ENCODE assay signal across 1 cellular context in the genomic region with DNA sequence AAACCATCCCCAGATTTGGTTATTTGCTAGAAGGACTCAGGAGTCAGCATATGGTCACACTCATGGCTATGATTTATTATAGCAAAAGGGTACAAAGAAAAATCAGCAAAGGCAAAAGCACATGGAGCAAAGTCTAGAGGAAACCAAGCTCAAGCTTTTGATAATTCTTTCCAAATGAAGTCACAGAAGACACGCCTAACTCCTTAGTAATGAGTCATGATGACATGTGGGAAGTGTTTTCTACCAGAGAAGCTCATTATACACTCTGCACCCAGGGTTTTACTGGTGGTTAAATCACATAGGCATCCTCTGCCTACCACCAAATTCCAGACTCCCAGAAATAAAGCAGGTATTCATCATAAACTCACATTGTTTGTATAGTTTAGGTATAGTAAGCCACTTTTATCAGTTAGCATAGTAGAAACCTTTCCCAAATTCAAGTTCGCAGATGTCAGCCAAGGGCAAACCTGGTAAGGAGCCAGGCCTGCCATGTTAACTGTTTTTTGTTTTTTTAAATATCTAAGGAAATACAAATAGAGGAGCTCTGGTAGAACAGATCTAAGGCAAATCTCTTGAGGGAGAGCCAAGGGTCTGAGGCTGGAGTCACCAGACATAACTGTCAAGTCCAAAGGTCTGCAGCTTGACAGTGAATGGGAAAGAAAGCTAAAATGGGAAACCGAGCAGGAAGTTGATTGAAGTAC.
TF ChIP-seq lines count a peak whose summit lies in the region.

No MANE protein-coding gene starts in this region.

TF ChIP-seq in HepG2, 621 proteins besides CTCF, POLR2A, EP300 and RAD21 (continued from another document):
- TF ChIP-seq, protein P1, sequence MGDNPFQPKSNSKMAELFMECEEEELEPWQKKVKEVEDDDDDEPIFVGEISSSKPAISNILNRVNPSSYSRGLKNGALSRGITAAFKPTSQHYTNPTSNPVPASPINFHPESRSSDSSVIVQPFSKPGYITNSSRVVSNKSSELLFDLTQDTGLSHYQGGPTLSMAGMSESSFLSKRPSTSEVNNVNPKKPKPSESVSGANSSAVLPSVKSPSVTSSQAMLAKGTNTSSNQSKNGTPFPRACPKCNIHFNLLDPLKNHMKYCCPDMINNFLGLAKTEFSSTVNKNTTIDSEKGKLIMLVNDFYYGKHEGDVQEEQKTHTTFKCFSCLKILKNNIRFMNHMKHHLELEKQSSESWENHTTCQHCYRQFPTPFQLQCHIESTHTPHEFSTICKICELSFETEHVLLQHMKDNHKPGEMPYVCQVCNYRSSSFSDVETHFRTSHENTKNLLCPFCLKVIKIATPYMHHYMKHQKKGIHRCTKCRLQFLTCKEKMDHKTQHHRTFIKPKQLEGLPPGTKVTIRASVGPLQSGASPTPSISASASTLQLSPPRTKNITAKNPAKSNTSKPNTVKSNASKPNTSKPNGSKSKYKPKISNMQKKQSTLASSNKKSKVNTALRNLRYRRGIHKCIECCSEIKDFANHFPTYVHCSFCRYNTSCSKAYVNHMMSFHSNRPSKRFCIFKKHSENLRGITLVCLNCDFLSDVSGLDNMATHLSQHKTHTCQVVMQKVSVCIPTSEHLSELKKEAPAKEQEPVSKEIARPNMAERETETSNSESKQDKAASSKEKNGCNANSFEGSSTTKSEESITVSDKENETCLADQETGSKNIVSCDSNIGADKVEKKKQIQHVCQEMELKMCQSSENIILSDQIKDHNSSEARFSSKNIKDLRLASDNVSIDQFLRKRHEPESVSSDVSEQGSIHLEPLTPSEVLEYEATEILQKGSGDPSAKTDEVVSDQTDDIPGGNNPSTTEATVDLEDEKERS (CRISPR knock-in tag; IDR thresholded peaks at IDR 0.05) = no peak
- no peak for TF ChIP-seq ATAD3A (CRISPR knock-in tag; IDR thresholded peaks at IDR 0.05)
- no peak for TF ChIP-seq ATF1 (CRISPR knock-in tag; IDR thresholded peaks at IDR 0.05)
- peak; percentile 58; the same call in 1 of the 2 replicates for TF ChIP-seq ZBTB21 (CRISPR knock-in tag; IDR thresholded peaks at IDR 0.05)
- no peak for TF ChIP-seq HMGA1 (CRISPR knock-in tag; conservative IDR thresholded peaks at IDR 0.05)
